9 cellular contexts compared by ENCODE assay signal in genomic region chr5:172418847-172419810, GRCh38. TPM values are rescaled to one million over a fixed set of nuclear protein-coding genes. Genes with fewer than 3 reads are reported as not detected.
DNase-seq lines count a peak whose midpoint lies in the region; ATAC-seq and TF ChIP-seq lines count a peak whose summit lies in the region.
"Had no signal": no experiment of that assay in that cellular context is flagged by ENCODE, and none has a peak within 500 bp of the region (broad histone marks: within the 10 kb centered on the region; RNA-seq: fewer than 3 reads in every experiment).

No MANE protein-coding gene starts in this region.

- DNase-seq in HFFc6 (no peak), body of pancreas (peak; percentile 52 to 73 (median 60)), NCI-H510A treated with DMSO at 0.1 percent for 48 hours (lab: John Stamatoyannopoulos, UW) (no peak)

- H3K4me1 ChIP-seq in body of pancreas (peaks cover 63% of the 10 kb centered on the region), iPS-15b (ENCODE audit: control insufficient read depth, insufficient read depth, low read length) (peaks cover 5% of the 10 kb centered on the region)

- H3K9me3 Mint-ChIP-seq in HFFc6: no peaks in the 10 kb centered on the region
- H3K9me3 Mint-ChIP-seq: activated naive CD4-positive, alpha-beta T cell treated with anti-CD3 and anti-CD28 coated beads, Interleukin-2, amount 50 U/mL, for 72 hours had no signal

- peak overlapping the region; percentile 89; the same call in 1 of the 2 replicates for H3K27ac Mint-ChIP-seq in HFFc6
- H3K27ac Mint-ChIP-seq: activated naive CD4-positive, alpha-beta T cell treated with anti-CD3 and anti-CD28 coated beads, Interleukin-2, amount 50 U/mL, for 72 hours had no signal

- H3K27ac ChIP-seq in body of pancreas (peak overlapping the region; percentile 80 to 92 (median 88)), skin epidermis (peak overlapping the region in 20 of 21 experiments; percentile 54 to 93 (median 76))

- H3K27me3 ChIP-seq in body of pancreas (no peaks in the 10 kb centered on the region), iPS-15b (ENCODE audit: control insufficient read depth, insufficient read depth, low read length) (no peaks in the 10 kb centered on the region)

- intact Hi-C loops in body of pancreas (cut with DNase I): no loop called here

- H3K9ac ChIP-seq in iPS-15b (ENCODE audit: low read depth, low read length): peak overlapping the region; percentile 16

- peaks cover 54% of the 10 kb centered on the region for H3K4me1 Mint-ChIP-seq in HFFc6 (ENCODE audit: low read depth)

- peaks cover 3% of the 10 kb centered on the region; the same call in 1 of the 2 replicates for H3K27me3 Mint-ChIP-seq in HFFc6 (ENCODE audit: insufficient read depth)

- H3K36me3 Mint-ChIP-seq in HFFc6 (ENCODE audit: low read depth): peaks cover 6% of the 10 kb centered on the region
- H3K36me3 Mint-ChIP-seq: activated naive CD4-positive, alpha-beta T cell treated with anti-CD3 and anti-CD28 coated beads, Interleukin-2, amount 50 U/mL, for 72 hours had no signal

- no peaks in the 10 kb centered on the region for H3K36me3 ChIP-seq in body of pancreas (replicated peaks in 1 of 2; ENCODE audit: insufficient read depth in 1 of 2, low read depth in 2 of 2)
- peaks cover 27% of the 10 kb centered on the region for H3K36me3 ChIP-seq in iPS-15b (ENCODE audit: control insufficient read depth, insufficient read depth, low read length)

- no peaks in the 10 kb centered on the region for H3K9me3 ChIP-seq in body of pancreas
- H3K9me3 ChIP-seq in iPS-15b (ENCODE audit: control insufficient read depth, insufficient read depth, low read length): no peaks in the 10 kb centered on the region

- 34 to 38% methylated on average over 10 to 20 of the region's 20 CpGs for WGBS in body of pancreas, 2 donors

- ATAC-seq in body of pancreas: peak; percentile 13
- ATAC-seq in HG02852 (IDR thresholded peaks at IDR 0.05; ENCODE audit: unreplicated experiment): no peak
- ATAC-seq in HG03095 (IDR thresholded peaks at IDR 0.05; ENCODE audit: unreplicated experiment): no peak
- ATAC-seq in GM21576 (IDR thresholded peaks at IDR 0.05; ENCODE audit: unreplicated experiment): no peak
- ATAC-seq: activated naive CD4-positive, alpha-beta T cell treated with anti-CD3 and anti-CD28 coated beads, Interleukin-2, amount 50 U/mL, for 72 hours had no signal

- no peak overlapping the region for H3K4me3 ChIP-seq in body of pancreas
- no peak overlapping the region for H3K4me3 ChIP-seq in iPS-15b (ENCODE audit: low read depth, low read length)
- no peak overlapping the region for H3K4me3 ChIP-seq in skin epidermis

- TF ChIP-seq CTCF in HFFc6 (IDR thresholded peaks at IDR 0.05) (no peak), body of pancreas (IDR thresholded peaks at IDR 0.05) (no peak)

- TF ChIP-seq POLR2A in body of pancreas (IDR thresholded peaks at IDR 0.05): no peak

- no peak overlapping the region for H3K4me3 Mint-ChIP-seq in HFFc6

RNA-seq across cellular contexts. Expression of gene SH3PXD2B, which starts 35.2 kb away (rescaled TPM):
- 10 to 100 TPM; 12.4 to 28.4 (median 24.3) TPM for total RNA-seq in HFFc6 (2021; fragmentation: NEBNext Ultra II Directional; extraction: Animal tissue kit (Norgen Biotek cat#: 25700))
- total RNA-seq in body of pancreas: 10 to 100 TPM in 1 of 2 donors, 1 to 10 TPM in 1; 9.9 to 16.9 TPM

Comparison
In these comparisons a context has a peak if more than half of its experiments do, and no peak if none do; other contexts are left out.
1. DNase-seq: peak in body of pancreas (4 of 4); none in HFFc6 (single experiment) and NCI-H510A treated with DMSO at 0.1 percent for 48 hours (single experiment).